ENCODE assay signal across 23 cellular contexts in genomic region chr22:50216161-50216683, GRCh38.
"Had no signal": no experiment of that assay in that cellular context is flagged by ENCODE, and none has a peak within 500 bp of the region (broad histone marks: within the 10 kb centered on the region; RNA-seq: fewer than 3 reads in every experiment).

No MANE protein-coding gene starts in this region.

- H3K27ac Mint-ChIP-seq: nephron had no signal

- H3K9me3 ChIP-seq: gastrocnemius medialis, heart right ventricle, left lung, prostate gland, right lobe of liver, spleen, suprapubic skin, thyroid gland, upper lobe of right lung had no signal

- H3K4me3 Mint-ChIP-seq: central memory CD8-positive, alpha-beta T cell; nephron had no signal

- H3K27me3 ChIP-seq: gastrocnemius medialis, heart right ventricle, left lung, right lobe of liver, spleen, suprapubic skin, thyroid gland, upper lobe of right lung had no signal

- H3K4me3 ChIP-seq: gastrocnemius medialis, heart right ventricle, left lung, lung, prostate gland, right lobe of liver, spleen, suprapubic skin, thyroid gland, upper lobe of right lung had no signal

- H3K27ac ChIP-seq: left lung, parathyroid adenoma, prostate gland, right lobe of liver, spleen, suprapubic skin, thyroid gland, upper lobe of right lung had no signal

- ATAC-seq: esophagus mucosa, gastrocnemius medialis, heart right ventricle, left lung, right lobe of liver, upper lobe of right lung had no signal

- H3K4me1 ChIP-seq: gastrocnemius medialis, parathyroid adenoma, prostate gland, spleen, upper lobe of right lung had no signal

- H3K9me3 Mint-ChIP-seq: central memory CD8-positive, alpha-beta T cell; naive B cell; nephron had no signal

- H3K27me3 Mint-ChIP-seq: central memory CD8-positive, alpha-beta T cell; naive B cell had no signal

- DNase-seq: effector memory CD4-positive, alpha-beta T cell; gastrocnemius medialis; heart right ventricle; hypothalamus; islet precursor cell; left lung; mesendoderm; naive B cell; spleen; stimulated activated CD4-positive, alpha-beta T cell treated with anti-CD3 and anti-CD28 coated beads, Interleukin-15, amount 100 ng/mL, for 24 hours; stimulated activated CD4-positive, alpha-beta T cell treated with anti-CD3 and anti-CD28 coated beads, Interleukin-1b, Interleukin-23, amount 100 ng/mL, for 48 hours; stimulated activated CD4-positive, alpha-beta T cell treated with anti-CD3 and anti-CD28 coated beads, Interleukin-4, amount 100 ng/mL, for 24 hours; stimulated activated naive CD4-positive, alpha-beta T cell; thyroid gland; upper lobe of right lung had no signal
